In genomic region chr1:8426996-8427395, GRCh38 we compare ENCODE assay signal across 12 cellular contexts.
A peak's percentile ranks its signal among the peaks of the same experiment; 100 is the strongest.
DNase-seq lines count a peak whose midpoint lies in the region; ATAC-seq, FAIRE-seq and TF ChIP-seq lines count a peak whose summit lies in the region.
"Had no signal": no experiment of that assay in that cellular context is flagged by ENCODE, and none has a peak within 500 bp of the region (broad histone marks: within the 10 kb centered on the region; RNA-seq: fewer than 3 reads in every experiment).

No MANE protein-coding gene starts in this region.

- FAIRE-seq in HTR-8/SVneo (lab: Jason Lieb, UNC): no peak

- H3K4me1 ChIP-seq in cardiac muscle cell (ENCODE audit: low read depth) (peaks cover 29% of the 10 kb centered on the region), KMS-11 (ENCODE audit: low read depth, poor library complexity, severe bottlenecking) (peaks cover 28% of the 10 kb centered on the region), transverse colon (peaks cover 16 to 48% (median 21%) of the 10 kb centered on the region in 4 donors)

- no peak overlapping the region for H2AFZ ChIP-seq in KMS-11 (ENCODE audit: low read depth)
- H2AFZ ChIP-seq: GM23338 had no signal

- H3K36me3 Mint-ChIP-seq in effector memory CD8-positive, alpha-beta T cell (ENCODE audit: insufficient read depth): peaks cover 17% of the 10 kb centered on the region

- in situ Hi-C loops in transverse colon (cut with MboI; ENCODE audit: low pct_ligation_motif_present in 1 of 4, low pct_unique_long_range_greater_than_20kb in 1 of 4, low sequenced_read_pairs in 3 of 4): no loop called here

- peak overlapping the region; percentile 59 to 80 for H3K27ac Mint-ChIP-seq in effector memory CD8-positive, alpha-beta T cell
- H3K27ac Mint-ChIP-seq: GM23338 had no signal

- WGBS in transverse colon (ENCODE audit: low coverage in 1 of 2), 2 donors: 85% methylated on average over 4 of the region's 4 CpGs; no CpG with 5 or more reads in 1 of the 2 donors

- H3K4me3 ChIP-seq in cardiac muscle cell: no peak overlapping the region
- H3K4me3 ChIP-seq in KMS-11 (IDR thresholded peaks at IDR 0.05; ENCODE audit: insufficient read depth, low read depth, low read length): no peak overlapping the region
- H3K4me3 ChIP-seq in transverse colon: no peak overlapping the region
- H3K4me3 ChIP-seq: GM23338 had no signal

- ATAC-seq in left cardiac atrium (no peak), HG03520 (IDR thresholded peaks at IDR 0.05; ENCODE audit: unreplicated experiment) (no peak), GM21529 (IDR thresholded peaks at IDR 0.05; ENCODE audit: unreplicated experiment) (no peak)
- ATAC-seq in effector memory CD8-positive, alpha-beta T cell (replicated peaks): no peak
- ATAC-seq: GM23338 had no signal

- H3K9me3 Mint-ChIP-seq in effector memory CD8-positive, alpha-beta T cell: no peaks in the 10 kb centered on the region
- H3K9me3 Mint-ChIP-seq: GM23338 had no signal

- H3K9ac ChIP-seq in KMS-11: no peak overlapping the region

- intact Hi-C loops in left cardiac atrium (cut with DNase I): loop anchor here (5.0 to 10.0 kb wide), 3 partner anchors 35 to 98 kb away; no protein-coding TSS in a partner anchor
- intact Hi-C loops in transverse colon (cut with DNase I; ENCODE audit: low total_unique reads): loop anchor here (10.0 kb wide), 1 partner anchor 298 kb away; no protein-coding TSS in a partner anchor

- no peak for TF ChIP-seq EP300 in transverse colon (IDR thresholded peaks at IDR 0.05; ENCODE audit: low read depth)

- no peaks in the 10 kb centered on the region for H3K27me3 Mint-ChIP-seq in effector memory CD8-positive, alpha-beta T cell

- no peaks in the 10 kb centered on the region for H3K9me3 ChIP-seq in cardiac muscle cell (ENCODE audit: low read depth)
- no peaks in the 10 kb centered on the region for H3K9me3 ChIP-seq in transverse colon

- H3K36me3 ChIP-seq in cardiac muscle cell (no peaks in the 10 kb centered on the region), KMS-11 (ENCODE audit: insufficient read depth) (no peaks in the 10 kb centered on the region), transverse colon (no peaks in the 10 kb centered on the region)

- peaks cover 32% of the 10 kb centered on the region for H4K20me1 ChIP-seq in KMS-11 (ENCODE audit: insufficient read depth)

- TF ChIP-seq CTCF in cardiac muscle cell (IDR thresholded peaks at IDR 0.05; ENCODE audit: low read depth, low read length): no peak
- TF ChIP-seq CTCF in KMS-11 (conservative IDR thresholded peaks at IDR 0.05; ENCODE audit: low read depth, low read length): no peak
- TF ChIP-seq CTCF in transverse colon (IDR thresholded peaks at IDR 0.05): no peak

- DNase-seq in cardiac muscle cell (ENCODE audit: low read depth in 1 of 2, low spot score in 1 of 2) (no peak), left cardiac atrium (no peak), transverse colon (no peak), HTR-8/SVneo (ENCODE audit: insufficient read length, low spot score) (no peak)
- no peak for DNase-seq in effector memory CD8-positive, alpha-beta T cell
- DNase-seq: activated CD4-positive, alpha-beta T cell treated with anti-CD3 and anti-CD28 coated beads for 48 hours; foreskin fibroblast; NCI-H1930 had no signal

- peak overlapping the region; percentile 52; the same call in 1 of the 2 replicates for H3K4me2 ChIP-seq in KMS-11
- H3K4me2 ChIP-seq: GM23338 had no signal

- H3K27ac ChIP-seq in cardiac muscle cell: peak overlapping the region; percentile 13
- H3K27ac ChIP-seq in KMS-11: no peak overlapping the region
- H3K27ac ChIP-seq in transverse colon: peak overlapping the region; percentile 28 to 71 (median 61)

- no peaks in the 10 kb centered on the region for H3K79me2 ChIP-seq in KMS-11 (ENCODE audit: insufficient read depth, low read depth)

- TF ChIP-seq POLR2A in transverse colon (IDR thresholded peaks at IDR 0.05): no peak

- H3K27me3 ChIP-seq in cardiac muscle cell: no peaks in the 10 kb centered on the region
- peaks cover 53% of the 10 kb centered on the region for H3K27me3 ChIP-seq in KMS-11 (ENCODE audit: insufficient read depth, low read depth)
- no peaks in the 10 kb centered on the region for H3K27me3 ChIP-seq in transverse colon

- H3K4me1 Mint-ChIP-seq in effector memory CD8-positive, alpha-beta T cell (ENCODE audit: low read depth in 2 of 2): peaks cover 58 to 66% of the 10 kb centered on the region in 2 donors

- peak overlapping the region; percentile 60 to 74 for H3K4me3 Mint-ChIP-seq in effector memory CD8-positive, alpha-beta T cell
- H3K4me3 Mint-ChIP-seq: GM23338 had no signal
